7 cellular contexts compared by ENCODE assay signal in genomic region chr3:119322523-119323400, GRCh38. TPM values are rescaled to one million over a fixed set of nuclear protein-coding genes. Genes with fewer than 3 reads are reported as not detected.
DNase-seq lines count a peak whose midpoint lies in the region; ATAC-seq, FAIRE-seq and TF ChIP-seq lines count a peak whose summit lies in the region.

No MANE protein-coding gene starts in this region.

- H3K36me3 ChIP-seq in iPS DF 6.9 (ENCODE audit: control insufficient read depth, insufficient read depth, low read length) = no peaks in the 10 kb centered on the region
- no peaks in the 10 kb centered on the region for H3K36me3 ChIP-seq in gastrocnemius medialis

- peak overlapping the region; percentile 50; the same call in 1 of the 2 replicates for H3K4me3 ChIP-seq in iPS DF 6.9 (ENCODE audit: low read length)
- peak overlapping the region; percentile 54 to 71 (median 62) for H3K4me3 ChIP-seq in gastrocnemius medialis

- intact Hi-C loops in gastrocnemius medialis (cut with DNase I; ENCODE audit: low total_unique reads) = loop anchor here (1.0 kb wide), 1 partner anchor 28 kb away; the partner anchor contains the start of gene ARHGAP31

- H3K9me3 ChIP-seq in iPS DF 6.9 (ENCODE audit: control insufficient read depth, insufficient read depth, low read length) (no peaks in the 10 kb centered on the region), gastrocnemius medialis (no peaks in the 10 kb centered on the region)

- peak; percentile 97 for FAIRE-seq in GM18507 (lab: Jason Lieb, UNC)

- no peak overlapping the region for H3K27ac ChIP-seq in iPS DF 6.9 (ENCODE audit: low read length)
- H3K27ac ChIP-seq in gastrocnemius medialis = peak overlapping the region; percentile 69 to 81 (median 78)

- TF ChIP-seq POLR2A in gastrocnemius medialis (IDR thresholded peaks at IDR 0.05) = peak in 1 of 2 donors; percentile 40

- TF ChIP-seq CTCF in gastrocnemius medialis (IDR thresholded peaks at IDR 0.05 in 4 of 5, conservative IDR thresholded peaks at IDR 0.05 in 1 of 5) = peak in 2 of 5 experiments; percentile 11 to 14

- WGBS in iPS DF 6.9 (ENCODE audit: insufficient coverage, insufficient read length) = no CpG with 5 or more reads among the region's 84 CpGs

- DNase-seq in GM18507 (ENCODE audit: extremely low spot score, insufficient read length, low read depth) (peak; percentile 76), NCI-H2081 (lab: John Stamatoyannopoulos, UW) (peak; percentile 61 to 74), T1000 (lab: John Stamatoyannopoulos, UW) (peak; percentile 67), astrocyte of the hippocampus (ENCODE audit: low read depth, low spot score) (peak; percentile 94), iPS DF 6.9 (ENCODE audit: low read depth, low spot score) (peak; percentile 61), gastrocnemius medialis (peak; percentile 58 to 60)

- ATAC-seq in HG02938 (IDR thresholded peaks at IDR 0.05; ENCODE audit: unreplicated experiment) = peak; percentile 80
- peak; percentile 77 to 83 for ATAC-seq in gastrocnemius medialis

- in situ Hi-C loops in gastrocnemius medialis (cut with MboI; ENCODE audit: low sequenced_read_pairs in 4 of 4) = no loop called here

- H3K4me1 ChIP-seq in iPS DF 6.9 (ENCODE audit: control insufficient read depth, insufficient read depth, low read length) = no peaks in the 10 kb centered on the region
- peaks cover 0 to 10% of the 10 kb centered on the region in 2 donors for H3K4me1 ChIP-seq in gastrocnemius medialis

- H3K27me3 ChIP-seq in iPS DF 6.9 (ENCODE audit: control insufficient read depth, insufficient read depth, low read length) (no peaks in the 10 kb centered on the region), gastrocnemius medialis (no peaks in the 10 kb centered on the region)

RNA-seq across cellular contexts. Expression of gene ARHGAP31, which starts 28.6 kb away (rescaled TPM):
- 1 to 10 TPM; 6.2 to 9.7 (median 7.3) TPM for total RNA-seq in gastrocnemius medialis
